In the genomic region with DNA sequence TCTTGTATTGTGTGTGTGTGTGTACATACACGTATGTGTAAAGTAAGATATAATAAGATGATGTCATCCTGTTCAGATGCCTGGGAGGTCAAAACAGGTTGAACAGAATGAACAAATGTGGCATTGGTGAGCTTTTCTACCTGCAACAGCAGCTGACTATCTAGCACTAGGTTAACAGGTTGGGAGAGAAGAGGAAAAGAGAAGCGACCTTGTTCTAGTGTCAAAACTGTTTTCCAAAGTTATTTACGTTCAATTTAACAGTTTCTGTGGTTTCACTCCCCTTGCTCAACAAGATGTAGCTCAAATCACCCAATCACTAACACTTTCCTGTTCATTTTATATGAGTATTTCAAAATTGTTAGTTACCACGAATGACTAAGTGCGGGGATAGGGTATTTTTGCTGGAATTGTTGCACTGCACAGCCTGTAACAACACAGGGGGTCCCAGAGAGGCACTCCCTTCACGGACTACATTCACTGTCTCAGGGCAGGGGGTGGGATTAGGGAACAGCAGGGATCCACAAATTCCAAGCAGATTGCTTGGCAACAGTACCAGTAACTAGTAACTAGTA, we compare ENCODE assay signal across 15 cellular contexts.
DNase-seq lines count a peak whose midpoint lies in the region; ATAC-seq, FAIRE-seq and TF ChIP-seq lines count a peak whose summit lies in the region.
"Had no signal": no experiment of that assay in that cellular context is flagged by ENCODE, and none has a peak within 500 bp of the region (broad histone marks: within the 10 kb centered on the region; RNA-seq: fewer than 3 reads in every experiment).

No MANE protein-coding gene starts in this region.

- no peak overlapping the region for H2AFZ ChIP-seq in GM12878 (ENCODE audit: control insufficient read depth, low read depth, low read length)
- H2AFZ ChIP-seq: parathyroid adenoma had no signal

- ATAC-seq in GM12878: no peak
- ATAC-seq: activated CD8-positive, alpha-beta T cell treated with anti-CD3 and anti-CD28 coated beads for 36 hours had no signal

- H4K8ac ChIP-seq in mesendoderm (ENCODE audit: low read depth, low read length): no peak overlapping the region

- no peak overlapping the region for H3K4me2 ChIP-seq in GM12878 (ENCODE audit: control insufficient read depth, insufficient read depth)
- H3K4me2 ChIP-seq in mesendoderm (ENCODE audit: low read length): no peak overlapping the region
- H3K4me2 ChIP-seq: KMS-11 had no signal

- H3K56ac ChIP-seq in mesendoderm (ENCODE audit: low read length): no peak overlapping the region

- H3K4me3 ChIP-seq in GM12878 (no peak overlapping the region), mesendoderm (ENCODE audit: low read length) (no peak overlapping the region), esophagus squamous epithelium (no peak overlapping the region)
- H3K4me3 ChIP-seq: thyroid gland had no signal

- no peak overlapping the region for H3K27ac ChIP-seq in GM12878 (ENCODE audit: control insufficient read depth, insufficient read depth)
- H3K27ac ChIP-seq in mesendoderm (ENCODE audit: low read depth, low read length): no peak overlapping the region
- peak overlapping the region in 1 of 4 donors; percentile 10 for H3K27ac ChIP-seq in esophagus squamous epithelium
- H3K27ac ChIP-seq: epithelial cell of prostate, KMS-11, parathyroid adenoma, thyroid gland had no signal

- CTCF ChIA-PET in GM12878 (lab: Yijun Ruan, JAX): interaction anchor here (1.0 kb wide), 1 partner anchor 42 kb away, joined by 3 read pairs; no protein-coding TSS in a partner anchor

- H3K9me3 ChIP-seq in GM12878 (replicated peaks; ENCODE audit: control insufficient read depth, insufficient read depth, low read length): no peaks in the 10 kb centered on the region
- H3K9me3 ChIP-seq in esophagus squamous epithelium: no peaks in the 10 kb centered on the region
- H3K9me3 ChIP-seq: thyroid gland had no signal

- in situ Hi-C loops in GM12878 (cut with MboI): no loop called here

- no peak overlapping the region for H3K23ac ChIP-seq in mesendoderm (ENCODE audit: low read length)

- H4K5ac ChIP-seq in mesendoderm (ENCODE audit: low read length): no peak overlapping the region

- H3K18ac ChIP-seq in mesendoderm (ENCODE audit: low read length): no peak overlapping the region

- H3K4me1 ChIP-seq in GM12878 (ENCODE audit: control insufficient read depth, insufficient read depth, low read length): peaks cover 13% of the 10 kb centered on the region
- H3K4me1 ChIP-seq in mesendoderm (ENCODE audit: control insufficient read depth, low read depth, low read length): no peaks in the 10 kb centered on the region
- peaks cover 0 to 18% (median 0%) of the 10 kb centered on the region in 3 donors for H3K4me1 ChIP-seq in esophagus squamous epithelium
- H3K4me1 ChIP-seq: parathyroid adenoma, thyroid gland had no signal

- no TSS peak for BruUV-seq in GM12878 (replicated peaks; lab: Mats Ljungman, UMichigan)

- POLR2A ChIA-PET in GM12878 (lab: Charles Lee): interaction anchor here (0.8 kb wide), 1 partner anchor 13 kb away, joined by 3 read pairs; no protein-coding TSS in a partner anchor

- TF ChIP-seq CTCF in GM12878 (IDR thresholded peaks at IDR 0.05 in 2 of 3, conservative IDR thresholded peaks at IDR 0.05 in 1 of 3; ENCODE audit: control insufficient read depth in 2 of 3, extremely low read depth in 1 of 3, insufficient read depth in 1 of 3, low read depth in 3 of 3, low read length in 3 of 3) (no peak), esophagus squamous epithelium (IDR thresholded peaks at IDR 0.05) (no peak)

- intact Hi-C loops in GM12878 (cut with micrococcal nuclease; ENCODE audit: unreplicated experiment): no loop called here
- intact Hi-C loops in esophagus squamous epithelium (cut with DNase I): no loop called here

- no peak for TF ChIP-seq POLR2A in GM12878 (IDR thresholded peaks at IDR 0.05; ENCODE audit: low read depth, low read length)
- no peak for TF ChIP-seq POLR2A in esophagus squamous epithelium (IDR thresholded peaks at IDR 0.05)

- H3K27me3 ChIP-seq in GM12878 (replicated peaks in 1 of 2; ENCODE audit: control insufficient read depth in 2 of 2, insufficient read depth in 2 of 2, low read length in 1 of 2): no peaks in the 10 kb centered on the region
- H3K27me3 ChIP-seq in mesendoderm (ENCODE audit: insufficient read depth, low read length, poor library complexity): no peaks in the 10 kb centered on the region
- no peaks in the 10 kb centered on the region for H3K27me3 ChIP-seq in esophagus squamous epithelium
- H3K27me3 ChIP-seq: thyroid gland had no signal

- no peak overlapping the region for H2BK120ac ChIP-seq in mesendoderm (ENCODE audit: low read depth, low read length)

- TF ChIP-seq RAD21 in GM12878 (IDR thresholded peaks at IDR 0.05; ENCODE audit: insufficient read depth, low read depth, low read length): no peak

- 90% methylated on average over 6 of the region's 6 CpGs for WGBS in GM12878 (ENCODE audit: insufficient coverage, insufficient replicate concordance, low lambda C conversion rate, missing lambda C conversion rate)
- no CpG with 5 or more reads among the region's 6 CpGs for WGBS in mesendoderm (ENCODE audit: extremely low coverage, insufficient coverage, low lambda C conversion rate)
- 66 to 72% methylated on average over 6 of the region's 6 CpGs for WGBS in esophagus squamous epithelium, 2 donors

- TF ChIP-seq EP300 in GM12878 (IDR thresholded peaks at IDR 0.05; ENCODE audit: borderline replicate concordance in 1 of 2, control insufficient read depth in 1 of 2, low read depth in 2 of 2, low read length in 2 of 2): no peak

- SMC1A ChIA-PET in GM12878 (lab: Charles Lee; ENCODE audit: uncharacterized antibody, unreplicated experiment): no interaction called here

- H4K20me1 ChIP-seq in GM12878 (ENCODE audit: control insufficient read depth, insufficient read depth): no peaks in the 10 kb centered on the region

- H2AK5ac ChIP-seq in mesendoderm (ENCODE audit: low read length): no peak overlapping the region

- peak; percentile 31 for FAIRE-seq in GM12878 (lab: Jason Lieb, UNC)

- H3K4ac ChIP-seq in mesendoderm (ENCODE audit: low read depth, low read length): no peak overlapping the region

- H3K79me2 ChIP-seq in GM12878 (ENCODE audit: control insufficient read depth, insufficient read depth, low read length) (no peaks in the 10 kb centered on the region), mesendoderm (ENCODE audit: control insufficient read depth, insufficient read depth, low read length) (no peaks in the 10 kb centered on the region)
- H3K79me2 ChIP-seq: parathyroid adenoma had no signal

- peak; percentile 10 for DNase-seq in EL
- peak; percentile 28 for DNase-seq in M059J (ENCODE audit: low read depth)
- DNase-seq in GM12878 (ENCODE audit: low read depth, low spot score): no peak
- DNase-seq in mesendoderm: peak; percentile 91
- DNase-seq in NCI-H146 (lab: John Stamatoyannopoulos, UW): no peak
- DNase-seq in esophagus squamous epithelium (lab: John Stamatoyannopoulos, UW): no peak
- DNase-seq in NCI-H1105 treated with DMSO at 0.1 percent for 48 hours (lab: John Stamatoyannopoulos, UW): no peak
- no peak for DNase-seq in activated CD4-positive, alpha-beta T cell treated with anti-CD3 and anti-CD28 coated beads, Interleukin-2, amount 50 U/mL, for 48 hours
- DNase-seq: activated CD8-positive, alpha-beta T cell treated with anti-CD3 and anti-CD28 coated beads for 36 hours; DND-41; NCI-H774; thyroid gland had no signal

- no peak overlapping the region for H3K9ac ChIP-seq in GM12878 (ENCODE audit: control insufficient read depth, insufficient read depth, low read length)
- no peak overlapping the region for H3K9ac ChIP-seq in mesendoderm (ENCODE audit: low read length)
- H3K9ac ChIP-seq: KMS-11, parathyroid adenoma had no signal

- H2BK15ac ChIP-seq in mesendoderm (replicated peaks; ENCODE audit: low read depth): no peak overlapping the region

- peaks cover 9 to 14% of the 10 kb centered on the region in 2 experiments for H3K36me3 ChIP-seq in GM12878 (ENCODE audit: control insufficient read depth in 2 of 2, insufficient read depth in 2 of 2, low read length in 1 of 2)
- peaks cover 1% of the 10 kb centered on the region for H3K36me3 ChIP-seq in mesendoderm (ENCODE audit: control insufficient read depth, insufficient read depth, low read length)
- H3K36me3 ChIP-seq in esophagus squamous epithelium: peaks cover 14 to 40% (median 20%) of the 10 kb centered on the region in 3 donors

- RAD21 ChIA-PET in GM12878 (lab: Charles Lee; ENCODE audit: unreplicated experiment): no interaction called here

- H2BK5ac ChIP-seq in mesendoderm (ENCODE audit: low read length): no peak overlapping the region

- no peaks in the 10 kb centered on the region for H3K79me1 ChIP-seq in mesendoderm (ENCODE audit: low read length)

TF ChIP-seq in GM12878, 131 proteins besides CTCF, POLR2A, EP300 and RAD21:
- TF ChIP-seq ATF7 (IDR thresholded peaks at IDR 0.05; ENCODE audit: low read depth) (peak; percentile 72), BRCA1 (IDR thresholded peaks at IDR 0.05; ENCODE audit: low read depth, low read length) (no peak)
- TF ChIP-seq, protein P1, sequence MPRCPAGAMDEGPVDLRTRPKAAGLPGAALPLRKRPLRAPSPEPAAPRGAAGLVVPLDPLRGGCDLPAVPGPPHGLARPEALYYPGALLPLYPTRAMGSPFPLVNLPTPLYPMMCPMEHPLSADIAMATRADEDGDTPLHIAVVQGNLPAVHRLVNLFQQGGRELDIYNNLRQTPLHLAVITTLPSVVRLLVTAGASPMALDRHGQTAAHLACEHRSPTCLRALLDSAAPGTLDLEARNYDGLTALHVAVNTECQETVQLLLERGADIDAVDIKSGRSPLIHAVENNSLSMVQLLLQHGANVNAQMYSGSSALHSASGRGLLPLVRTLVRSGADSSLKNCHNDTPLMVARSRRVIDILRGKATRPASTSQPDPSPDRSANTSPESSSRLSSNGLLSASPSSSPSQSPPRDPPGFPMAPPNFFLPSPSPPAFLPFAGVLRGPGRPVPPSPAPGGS (IDR thresholded peaks at IDR 0.05; ENCODE audit: borderline replicate concordance, insufficient read depth, low read depth, low read length, poor library complexity, severe bottlenecking): no peak
TF ChIP-seq in GM12878: peak in this region for 1.

Comparison
In these comparisons a context has a peak if more than half of its experiments do, and no peak if none do; other contexts are left out.
1. DNase-seq: peak in EL (single experiment), M059J (single experiment) and mesendoderm (single experiment); none in GM12878 (single experiment), NCI-H146 (single experiment), esophagus squamous epithelium (single experiment), NCI-H1105 treated with DMSO at 0.1 percent for 48 hours (single experiment) and activated CD4-positive, alpha-beta T cell treated with anti-CD3 and anti-CD28 coated beads, Interleukin-2, amount 50 U/mL, for 48 hours (0 of 2).